ENCODE assay signal across 11 cellular contexts in the genomic region with DNA sequence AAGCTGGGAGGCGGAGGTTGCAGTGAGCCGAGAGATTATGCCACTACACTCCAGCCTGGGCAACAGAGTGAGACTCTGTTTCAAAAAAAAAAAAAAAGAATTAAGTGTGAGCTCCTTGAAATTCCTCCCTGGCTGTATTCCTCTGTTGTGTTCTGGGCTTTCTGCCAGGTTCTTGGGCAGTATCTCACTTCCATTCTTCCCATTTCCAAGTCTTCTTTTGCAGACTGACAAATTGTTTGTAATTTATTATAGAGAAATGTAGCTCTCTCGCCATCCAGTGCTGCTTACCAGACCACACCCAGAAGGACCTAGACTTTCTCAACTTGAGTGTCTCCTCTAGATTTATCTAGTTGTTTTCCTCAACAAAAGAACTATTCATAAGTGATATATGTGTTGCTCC.
A peak's percentile ranks its signal among the peaks of the same experiment; 100 is the strongest.
DNase-seq lines count a peak whose midpoint lies in the region; ATAC-seq, FAIRE-seq and TF ChIP-seq lines count a peak whose summit lies in the region.
"Had no signal": no experiment of that assay in that cellular context is flagged by ENCODE, and none has a peak within 500 bp of the region (broad histone marks: within the 10 kb centered on the region; RNA-seq: fewer than 3 reads in every experiment).

No MANE protein-coding gene starts in this region.

- no peak for TF ChIP-seq EP300 in A549 (IDR thresholded peaks at IDR 0.05)

- no peak for TF ChIP-seq RAD21 in A549 (conservative IDR thresholded peaks at IDR 0.05 in 1 of 2, IDR thresholded peaks at IDR 0.05 in 1 of 2)

- no peak overlapping the region for H3K9ac ChIP-seq in mammary epithelial cell (ENCODE audit: insufficient read depth, low read length)

- intact Hi-C loops in mammary epithelial cell (cut with micrococcal nuclease), result loop anchor here (5.0 kb wide), 1 partner anchor 107 kb away; a partner anchor contains a TSS

- DNase-seq in A549 (ENCODE audit: low read depth in 1 of 2, low spot score in 1 of 2) (peak in 1 of 2 experiments; percentile 18), mammary epithelial cell (peak; percentile 35), left kidney (ENCODE audit: low read depth, low spot score) (peak; percentile 39), NOMO-1 treated with DMSO at 0.1 percent for 48 hours (lab: John Stamatoyannopoulos, UW; ENCODE audit: unreplicated experiment) (no peak), germinal center (ENCODE audit: low spot score) (no peak)
- DNase-seq: BE2C, NCI-H1694, small intestine had no signal

- dilution Hi-C loops in mammary epithelial cell (cut with HindIII; ENCODE audit: low sequenced_read_pairs), result no loop called here

- H3K27ac ChIP-seq in A549 (no peak overlapping the region), HEK293 (ENCODE audit: extremely low read depth, low read depth, low read length) (no peak overlapping the region), mammary epithelial cell (ENCODE audit: insufficient read depth, low read depth, low read length) (no peak overlapping the region)

- CTCF ChIA-PET in A549 (lab: Yijun Ruan, JAX), result no interaction called here
- CTCF ChIA-PET in HEK293 (lab: Yijun Ruan, JAX), result interaction anchor here (0.6 kb wide), 1 partner anchor 496 kb away, joined by 8 read pairs; no protein-coding TSS in a partner anchor
- CTCF ChIA-PET in mammary epithelial cell (lab: Charles Lee; ENCODE audit: low non-redundant PET), result no interaction called here

- no peak for ATAC-seq in A549
- no peak for ATAC-seq in GM19351 (IDR thresholded peaks at IDR 0.05; ENCODE audit: unreplicated experiment)
- no peak for ATAC-seq in esophagus mucosa

- peaks cover 4% of the 10 kb centered on the region; the same call in 1 of the 3 replicates for H3K4me1 ChIP-seq in A549
- H3K4me1 ChIP-seq in HEK293 (ENCODE audit: control insufficient read depth, insufficient read depth, low read length), result no peaks in the 10 kb centered on the region
- H3K4me1 ChIP-seq in mammary epithelial cell (ENCODE audit: insufficient read depth, low read length), result peaks cover 15% of the 10 kb centered on the region
- H3K4me1 ChIP-seq: BE2C had no signal

- no peaks in the 10 kb centered on the region for H3K36me3 ChIP-seq in HEK293 (ENCODE audit: control insufficient read depth in 2 of 2, insufficient read depth in 1 of 2, low read length in 2 of 2)
- H3K36me3 ChIP-seq in mammary epithelial cell (ENCODE audit: insufficient read depth, low read length), result no peaks in the 10 kb centered on the region
- H3K36me3 ChIP-seq: BE2C had no signal

- H3K4me2 ChIP-seq in A549, result 0 out of 3 replicates have a peak overlapping the region, but pooled peaks have one; percentile 1
- no peak overlapping the region for H3K4me2 ChIP-seq in mammary epithelial cell (ENCODE audit: insufficient read depth, low read depth, low read length)

- POLR2A ChIA-PET in A549 (lab: Yijun Ruan, JAX), result no interaction called here
- POLR2A ChIA-PET in HEK293 (lab: Yijun Ruan, JAX), result no interaction called here

- no peak overlapping the region for H3K4me3 ChIP-seq in A549
- no peak overlapping the region for H3K4me3 ChIP-seq in HEK293 (ENCODE audit: low read depth, low read length)
- no peak overlapping the region for H3K4me3 ChIP-seq in mammary epithelial cell (replicated peaks in 1 of 3; ENCODE audit: insufficient read depth in 1 of 3, low read depth in 2 of 3, low read length in 3 of 3)

- H4K20me1 ChIP-seq in mammary epithelial cell (ENCODE audit: insufficient read depth, low read length), result no peaks in the 10 kb centered on the region

- no peaks in the 10 kb centered on the region for H3K9me3 ChIP-seq in A549
- H3K9me3 ChIP-seq in HEK293 (ENCODE audit: control insufficient read depth, insufficient read depth, low read depth, low read length), result no peaks in the 10 kb centered on the region
- H3K9me3 ChIP-seq in mammary epithelial cell (replicated peaks; ENCODE audit: insufficient read depth, low read length), result no peaks in the 10 kb centered on the region
- H3K9me3 ChIP-seq: BE2C had no signal

- BruUV-seq in mammary epithelial cell (replicated peaks; lab: Mats Ljungman, UMichigan), result no TSS peak

- 60% methylated on average over 3 of the region's 3 CpGs for WGBS in A549 (ENCODE audit: missing lambda C conversion rate)
- 69% methylated on average over 2 of the region's 3 CpGs for WGBS in mammary epithelial cell (ENCODE audit: low coverage, missing lambda C conversion rate)

- no peak for TF ChIP-seq POLR2A in A549 (IDR thresholded peaks at IDR 0.05; ENCODE audit: low read length)

- H3K27me3 ChIP-seq in mammary epithelial cell (ENCODE audit: insufficient read depth, low read length), result no peaks in the 10 kb centered on the region
- H3K27me3 ChIP-seq: BE2C had no signal

- TF ChIP-seq CTCF in A549 (IDR thresholded peaks at IDR 0.05), result no peak
- no peak for TF ChIP-seq CTCF in HEK293 (tag by site-specific recombination; IDR thresholded peaks at IDR 0.05)
- TF ChIP-seq CTCF in mammary epithelial cell (conservative IDR thresholded peaks at IDR 0.05 in 1 of 2, IDR thresholded peaks at IDR 0.05 in 1 of 2; ENCODE audit: extremely low read depth in 1 of 2, insufficient read depth in 1 of 2, low read depth in 1 of 2, low read length in 2 of 2), result no peak

- no peaks in the 10 kb centered on the region for H3K79me2 ChIP-seq in mammary epithelial cell (ENCODE audit: insufficient read depth, low read length)

- no peak for FAIRE-seq in A549 (lab: Jason Lieb, UNC)
- FAIRE-seq: small intestine had no signal

- no peak overlapping the region for H2AFZ ChIP-seq in mammary epithelial cell (ENCODE audit: low read depth, low read length)

- in situ Hi-C loops in mammary epithelial cell (cut with MboI; ENCODE audit: low sequenced_read_pairs in 2 of 2), result no loop called here

TF ChIP-seq in A549, 52 proteins besides CTCF, POLR2A, EP300 and RAD21 (continues in another document):
- TF ChIP-seq RNF2 (IDR thresholded peaks at IDR 0.05; ENCODE audit: borderline replicate concordance, low read depth) (no peak), ESRRA (IDR thresholded peaks at IDR 0.05; ENCODE audit: borderline replicate concordance, low read length) (no peak), TP53 (CRISPR knock-in tag; IDR thresholded peaks at IDR 0.05) (no peak), CBX8 (IDR thresholded peaks at IDR 0.05) (no peak)
- TF ChIP-seq, protein P1, sequence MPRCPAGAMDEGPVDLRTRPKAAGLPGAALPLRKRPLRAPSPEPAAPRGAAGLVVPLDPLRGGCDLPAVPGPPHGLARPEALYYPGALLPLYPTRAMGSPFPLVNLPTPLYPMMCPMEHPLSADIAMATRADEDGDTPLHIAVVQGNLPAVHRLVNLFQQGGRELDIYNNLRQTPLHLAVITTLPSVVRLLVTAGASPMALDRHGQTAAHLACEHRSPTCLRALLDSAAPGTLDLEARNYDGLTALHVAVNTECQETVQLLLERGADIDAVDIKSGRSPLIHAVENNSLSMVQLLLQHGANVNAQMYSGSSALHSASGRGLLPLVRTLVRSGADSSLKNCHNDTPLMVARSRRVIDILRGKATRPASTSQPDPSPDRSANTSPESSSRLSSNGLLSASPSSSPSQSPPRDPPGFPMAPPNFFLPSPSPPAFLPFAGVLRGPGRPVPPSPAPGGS (IDR thresholded peaks at IDR 0.05), result no peak

TF ChIP-seq in HEK293, 187 proteins besides CTCF, POLR2A, EP300 and RAD21:
- TF ChIP-seq TCF7L2 (IDR thresholded peaks at IDR 0.05; ENCODE audit: borderline replicate concordance, low read depth, low read length), result no peak
- no peak for TF ChIP-seq ZNF792 (tag by site-specific recombination; IDR thresholded peaks at IDR 0.05)
- TF ChIP-seq, protein P2, sequence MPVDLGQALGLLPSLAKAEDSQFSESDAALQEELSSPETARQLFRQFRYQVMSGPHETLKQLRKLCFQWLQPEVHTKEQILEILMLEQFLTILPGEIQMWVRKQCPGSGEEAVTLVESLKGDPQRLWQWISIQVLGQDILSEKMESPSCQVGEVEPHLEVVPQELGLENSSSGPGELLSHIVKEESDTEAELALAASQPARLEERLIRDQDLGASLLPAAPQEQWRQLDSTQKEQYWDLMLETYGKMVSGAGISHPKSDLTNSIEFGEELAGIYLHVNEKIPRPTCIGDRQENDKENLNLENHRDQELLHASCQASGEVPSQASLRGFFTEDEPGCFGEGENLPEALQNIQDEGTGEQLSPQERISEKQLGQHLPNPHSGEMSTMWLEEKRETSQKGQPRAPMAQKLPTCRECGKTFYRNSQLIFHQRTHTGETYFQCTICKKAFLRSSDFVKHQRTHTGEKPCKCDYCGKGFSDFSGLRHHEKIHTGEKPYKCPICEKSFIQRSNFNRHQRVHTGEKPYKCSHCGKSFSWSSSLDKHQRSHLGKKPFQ (tag by site-specific recombination; IDR thresholded peaks at IDR 0.05), result peak; percentile 63; the same call in 1 of the 2 replicates
- TF ChIP-seq ZNF211 (tag by site-specific recombination; IDR thresholded peaks at IDR 0.05; ENCODE audit: low read depth), result no peak
- no peak for TF ChIP-seq ZSCAN23 (tag by site-specific recombination; IDR thresholded peaks at IDR 0.05)
- 0 out of 2 replicates have a peak, but pooled peaks have one; percentile 10 for TF ChIP-seq ZNF121 (tag by site-specific recombination; IDR thresholded peaks at IDR 0.05)
- TF ChIP-seq ZNF530 (tag by site-specific recombination; IDR thresholded peaks at IDR 0.05; ENCODE audit: low read depth), result no peak

Comparison
In these comparisons a context has a peak if more than half of its experiments do, and no peak if none do; other contexts are left out.
1. DNase-seq: peak in mammary epithelial cell (single experiment) and left kidney (single experiment); none in NOMO-1 treated with DMSO at 0.1 percent for 48 hours (single experiment) and germinal center (single experiment).